ENCODE assay signal across 8 cellular contexts in the genomic region with DNA sequence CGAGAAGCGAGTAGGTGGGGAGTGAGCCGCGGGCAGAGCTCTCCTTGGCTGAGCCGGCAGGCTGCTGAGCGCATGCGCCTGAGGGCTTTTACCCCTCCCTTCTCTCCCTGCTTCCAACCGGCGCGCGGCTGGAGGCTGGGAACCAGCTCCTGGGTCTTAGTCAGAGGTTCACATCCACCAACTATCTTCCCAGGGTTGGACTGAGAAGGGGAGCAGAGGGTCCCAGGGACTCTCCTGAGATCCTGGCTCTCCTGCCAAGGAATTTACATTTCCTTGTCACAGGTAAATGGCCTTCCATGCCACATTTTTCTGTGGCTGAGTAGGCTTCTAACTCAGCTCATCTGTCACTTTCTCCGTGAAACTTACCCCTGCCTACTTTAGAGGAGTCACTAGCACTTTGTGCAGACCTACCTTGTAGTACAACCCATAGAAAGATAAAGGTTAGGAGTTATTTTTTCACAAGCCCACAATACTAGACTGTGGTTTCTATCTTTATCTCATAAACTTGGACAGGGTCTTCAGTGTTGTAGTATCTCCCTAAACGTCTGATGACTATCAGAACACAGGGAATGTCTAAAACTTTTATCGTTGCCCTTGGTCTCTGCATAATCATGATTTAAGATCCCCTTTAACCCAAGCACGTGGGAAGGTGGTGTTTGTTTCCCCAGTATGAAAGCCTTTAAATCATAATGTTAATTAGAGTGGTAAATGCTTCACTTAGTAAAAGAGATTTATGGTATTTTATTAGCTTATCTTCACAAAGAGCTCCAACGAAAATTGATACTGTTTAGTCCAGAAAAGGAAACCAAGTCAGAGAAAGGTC. TPM values are rescaled to one million over a fixed set of nuclear protein-coding genes. Genes with fewer than 3 reads are reported as not detected.
DNase-seq lines count a peak whose midpoint lies in the region; ATAC-seq and TF ChIP-seq lines count a peak whose summit lies in the region.

No MANE protein-coding gene starts in this region.

- peak; percentile 20 for DNase-seq in NCI-H2196 (lab: John Stamatoyannopoulos, UW; ENCODE audit: unreplicated experiment)
- no peak for DNase-seq in NCI-H2196 treated with DMSO at 0.1 percent for 48 hours (lab: John Stamatoyannopoulos, UW; ENCODE audit: unreplicated experiment)
- DNase-seq in esophagus squamous epithelium (lab: John Stamatoyannopoulos, UW) = no peak
- DNase-seq in ovary = no peak
- no peak for DNase-seq in ureter (ENCODE audit: low spot score)
- no peak for DNase-seq in NCI-H2171 (lab: John Stamatoyannopoulos, UW)

- ATAC-seq in HG02678 (IDR thresholded peaks at IDR 0.05; ENCODE audit: unreplicated experiment) = peak; percentile 0

- no peaks in the 10 kb centered on the region for H3K9me2 ChIP-seq in SU-DHL-6 (replicated peaks; ENCODE audit: insufficient read depth, low read length)

- H3F3A ChIP-seq in SU-DHL-6 (ENCODE audit: insufficient read depth) = peaks cover 28% of the 10 kb centered on the region

- H3K4me1 ChIP-seq in esophagus squamous epithelium (peaks cover 0 to 43% (median 25%) of the 10 kb centered on the region in 3 donors), ovary (ENCODE audit: insufficient read depth) (peaks cover 5% of the 10 kb centered on the region)

- no peak for TF ChIP-seq CTCF in SU-DHL-6 (IDR thresholded peaks at IDR 0.05; ENCODE audit: insufficient read depth, low read length, poor library complexity, severe bottlenecking)
- peak in 1 of 6 experiments; percentile 2 for TF ChIP-seq CTCF in esophagus squamous epithelium (IDR thresholded peaks at IDR 0.05)
- no peak for TF ChIP-seq CTCF in ovary (IDR thresholded peaks at IDR 0.05)

- intact Hi-C loops in esophagus squamous epithelium (cut with DNase I) (no loop called here), ovary (cut with DNase I) (loop anchor here in 1 of 4 donors (5.0 kb wide), 1 partner anchor 1476 kb away; the partner anchor contains the start of gene OXNAD1)

- no peaks in the 10 kb centered on the region for H3K27me3 ChIP-seq in SU-DHL-6 (ENCODE audit: low read length)
- H3K27me3 ChIP-seq in esophagus squamous epithelium = no peaks in the 10 kb centered on the region
- no peaks in the 10 kb centered on the region for H3K27me3 ChIP-seq in ovary

- H3K4me2 ChIP-seq in SU-DHL-6 (ENCODE audit: low read depth, low read length, poor library complexity, severe bottlenecking) = peak overlapping the region; percentile 77

- H3K4me3 ChIP-seq in SU-DHL-6 (ENCODE audit: insufficient read depth, low read length, poor library complexity, severe bottlenecking) (peak overlapping the region; percentile 83), esophagus squamous epithelium (peak overlapping the region; percentile 76 to 92 (median 90)), ovary (peak overlapping the region; percentile 91)

- no peak for TF ChIP-seq EP300 in ovary (IDR thresholded peaks at IDR 0.05)

- H3K27ac ChIP-seq in SU-DHL-6 (ENCODE audit: low read depth, low read length) = peak overlapping the region; percentile 95
- peak overlapping the region; percentile 99 to 100 (median 100) for H3K27ac ChIP-seq in esophagus squamous epithelium
- H3K27ac ChIP-seq in ovary = peak overlapping the region; percentile 93 to 96

- H2AFZ ChIP-seq in SU-DHL-6 (ENCODE audit: low read depth, low read length, severe bottlenecking) = peak overlapping the region; percentile 38

- H3K79me2 ChIP-seq in SU-DHL-6 (ENCODE audit: insufficient read depth, low read length) = peaks cover 42% of the 10 kb centered on the region

- H3K9me3 ChIP-seq in SU-DHL-6 (ENCODE audit: insufficient read depth, low read length) (no peaks in the 10 kb centered on the region), esophagus squamous epithelium (no peaks in the 10 kb centered on the region), ovary (no peaks in the 10 kb centered on the region)

- WGBS in esophagus squamous epithelium, 2 donors = 1% methylated on average over 8 to 9 of the region's 16 CpGs
- 0 to 1% (median 1%) methylated on average over 14 to 16 of the region's 16 CpGs for WGBS in ovary, 3 donors

- no peaks in the 10 kb centered on the region for H4K20me1 ChIP-seq in SU-DHL-6 (ENCODE audit: low read depth, low read length)

- no peaks in the 10 kb centered on the region for H3K36me3 ChIP-seq in SU-DHL-6 (ENCODE audit: low read length)
- no peaks in the 10 kb centered on the region for H3K36me3 ChIP-seq in esophagus squamous epithelium
- no peaks in the 10 kb centered on the region for H3K36me3 ChIP-seq in ovary

- peak overlapping the region; percentile 78 for H3K9ac ChIP-seq in SU-DHL-6 (ENCODE audit: low read length)

- TF ChIP-seq POLR2A in esophagus squamous epithelium (IDR thresholded peaks at IDR 0.05) (no peak), ovary (IDR thresholded peaks at IDR 0.05) (peak; percentile 11)

RNA-seq across cellular contexts. Expression of gene TBC1D5, which starts 0.6 kb away (rescaled TPM):
- 10 to 100 TPM; 32.8 to 56.1 (median 39.9) TPM for total RNA-seq in esophagus squamous epithelium
- total RNA-seq in ovary = 10 to 100 TPM; 48.8 to 73.5 (median 61.0) TPM
- polyA plus RNA-seq in ovary = 10 to 100 TPM; 20.7 to 71.8 TPM
- 87.1 TPM for total RNA-seq in ureter
